In the genomic region with DNA sequence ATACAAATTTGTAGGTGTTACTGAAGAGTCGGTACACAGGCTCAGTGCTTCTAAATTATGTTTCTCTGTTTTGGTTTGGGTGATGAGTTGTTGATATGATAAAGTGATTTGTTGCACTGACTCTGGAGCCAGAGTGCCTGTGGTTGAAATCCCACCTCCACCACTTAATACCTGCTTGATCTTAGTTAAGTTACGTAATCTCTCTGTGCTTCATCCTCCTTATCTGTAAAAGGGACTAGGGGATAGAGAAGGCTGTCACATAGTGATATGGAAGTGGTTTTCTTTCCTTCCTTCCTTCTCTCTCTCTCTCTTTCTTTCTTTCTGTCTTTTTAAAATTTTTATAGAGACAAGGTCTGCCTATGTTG, we compare ENCODE assay signal across 1 cellular context.
A peak's percentile ranks its signal among the peaks of the same experiment; 100 is the strongest.
TF ChIP-seq lines count a peak whose summit lies in the region.

No MANE protein-coding gene starts in this region.

TF ChIP-seq in K562, 482 proteins besides CTCF, POLR2A, EP300 and RAD21 (continues in another document):
- TF ChIP-seq, protein P1, sequence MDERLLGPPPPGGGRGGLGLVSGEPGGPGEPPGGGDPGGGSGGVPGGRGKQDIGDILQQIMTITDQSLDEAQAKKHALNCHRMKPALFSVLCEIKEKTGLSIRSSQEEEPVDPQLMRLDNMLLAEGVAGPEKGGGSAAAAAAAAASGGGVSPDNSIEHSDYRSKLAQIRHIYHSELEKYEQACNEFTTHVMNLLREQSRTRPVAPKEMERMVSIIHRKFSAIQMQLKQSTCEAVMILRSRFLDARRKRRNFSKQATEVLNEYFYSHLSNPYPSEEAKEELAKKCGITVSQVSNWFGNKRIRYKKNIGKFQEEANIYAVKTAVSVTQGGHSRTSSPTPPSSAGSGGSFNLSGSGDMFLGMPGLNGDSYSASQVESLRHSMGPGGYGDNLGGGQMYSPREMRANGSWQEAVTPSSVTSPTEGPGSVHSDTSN (CRISPR knock-in tag; IDR thresholded peaks at IDR 0.05; ENCODE audit: low read depth): no peak
- TF ChIP-seq, protein P1 (tag; conservative IDR thresholded peaks at IDR 0.05; ENCODE audit: low read depth): peak; percentile 47
- TF ChIP-seq CHD4 (IDR thresholded peaks at IDR 0.05; ENCODE audit: insufficient read depth, insufficient replicate concordance, low read depth, low read length, poor library complexity, severe bottlenecking): peak; percentile 32
- no peak for TF ChIP-seq HDAC1 (IDR thresholded peaks at IDR 0.05)
- TF ChIP-seq, protein P2, sequence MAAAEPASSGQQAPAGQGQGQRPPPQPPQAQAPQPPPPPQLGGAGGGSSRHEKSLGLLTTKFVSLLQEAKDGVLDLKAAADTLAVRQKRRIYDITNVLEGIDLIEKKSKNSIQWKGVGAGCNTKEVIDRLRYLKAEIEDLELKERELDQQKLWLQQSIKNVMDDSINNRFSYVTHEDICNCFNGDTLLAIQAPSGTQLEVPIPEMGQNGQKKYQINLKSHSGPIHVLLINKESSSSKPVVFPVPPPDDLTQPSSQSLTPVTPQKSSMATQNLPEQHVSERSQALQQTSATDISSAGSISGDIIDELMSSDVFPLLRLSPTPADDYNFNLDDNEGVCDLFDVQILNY (CRISPR knock-in tag; IDR thresholded peaks at IDR 0.05): no peak
- no peak for TF ChIP-seq KAT7 (CRISPR knock-in tag; IDR thresholded peaks at IDR 0.05; ENCODE audit: borderline replicate concordance)
- no peak for TF ChIP-seq HOXB6 (CRISPR knock-in tag; IDR thresholded peaks at IDR 0.05; ENCODE audit: borderline replicate concordance)
- no peak for TF ChIP-seq CEBPG (CRISPR knock-in tag; IDR thresholded peaks at IDR 0.05)
- TF ChIP-seq CEBPG (tag; conservative IDR thresholded peaks at IDR 0.05 in 1 of 2, IDR thresholded peaks at IDR 0.05 in 1 of 2): peak; percentile 65 to 73; a peak in 3 of 4 replicates
- TF ChIP-seq, protein P3, sequence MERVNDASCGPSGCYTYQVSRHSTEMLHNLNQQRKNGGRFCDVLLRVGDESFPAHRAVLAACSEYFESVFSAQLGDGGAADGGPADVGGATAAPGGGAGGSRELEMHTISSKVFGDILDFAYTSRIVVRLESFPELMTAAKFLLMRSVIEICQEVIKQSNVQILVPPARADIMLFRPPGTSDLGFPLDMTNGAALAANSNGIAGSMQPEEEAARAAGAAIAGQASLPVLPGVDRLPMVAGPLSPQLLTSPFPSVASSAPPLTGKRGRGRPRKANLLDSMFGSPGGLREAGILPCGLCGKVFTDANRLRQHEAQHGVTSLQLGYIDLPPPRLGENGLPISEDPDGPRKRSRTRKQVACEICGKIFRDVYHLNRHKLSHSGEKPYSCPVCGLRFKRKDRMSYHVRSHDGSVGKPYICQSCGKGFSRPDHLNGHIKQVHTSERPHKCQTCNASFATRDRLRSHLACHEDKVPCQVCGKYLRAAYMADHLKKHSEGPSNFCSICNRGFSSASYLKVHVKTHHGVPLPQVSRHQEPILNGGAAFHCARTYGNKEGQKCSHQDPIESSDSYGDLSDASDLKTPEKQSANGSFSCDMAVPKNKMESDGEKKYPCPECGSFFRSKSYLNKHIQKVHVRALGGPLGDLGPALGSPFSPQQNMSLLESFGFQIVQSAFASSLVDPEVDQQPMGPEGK (CRISPR knock-in tag; IDR thresholded peaks at IDR 0.05; ENCODE audit: borderline replicate concordance): no peak
- no peak for TF ChIP-seq C11orf30 (IDR thresholded peaks at IDR 0.05; ENCODE audit: low read depth)
- no peak for TF ChIP-seq ZNF384 (IDR thresholded peaks at IDR 0.05; ENCODE audit: low read depth, low read length)
- TF ChIP-seq CHD1 (IDR thresholded peaks at IDR 0.05; ENCODE audit: low read length): peak; percentile 2
- peak; percentile 12; the same call in 1 of the 2 replicates for TF ChIP-seq JUND (IDR thresholded peaks at IDR 0.05; ENCODE audit: borderline replicate concordance, low read depth, low read length)
- no peak for TF ChIP-seq JUND (tag; IDR thresholded peaks at IDR 0.05; ENCODE audit: borderline replicate concordance, low read depth, low read length)
- no peak for TF ChIP-seq GABPB2 (CRISPR knock-in tag; conservative IDR thresholded peaks at IDR 0.05)
- TF ChIP-seq, protein P4, sequence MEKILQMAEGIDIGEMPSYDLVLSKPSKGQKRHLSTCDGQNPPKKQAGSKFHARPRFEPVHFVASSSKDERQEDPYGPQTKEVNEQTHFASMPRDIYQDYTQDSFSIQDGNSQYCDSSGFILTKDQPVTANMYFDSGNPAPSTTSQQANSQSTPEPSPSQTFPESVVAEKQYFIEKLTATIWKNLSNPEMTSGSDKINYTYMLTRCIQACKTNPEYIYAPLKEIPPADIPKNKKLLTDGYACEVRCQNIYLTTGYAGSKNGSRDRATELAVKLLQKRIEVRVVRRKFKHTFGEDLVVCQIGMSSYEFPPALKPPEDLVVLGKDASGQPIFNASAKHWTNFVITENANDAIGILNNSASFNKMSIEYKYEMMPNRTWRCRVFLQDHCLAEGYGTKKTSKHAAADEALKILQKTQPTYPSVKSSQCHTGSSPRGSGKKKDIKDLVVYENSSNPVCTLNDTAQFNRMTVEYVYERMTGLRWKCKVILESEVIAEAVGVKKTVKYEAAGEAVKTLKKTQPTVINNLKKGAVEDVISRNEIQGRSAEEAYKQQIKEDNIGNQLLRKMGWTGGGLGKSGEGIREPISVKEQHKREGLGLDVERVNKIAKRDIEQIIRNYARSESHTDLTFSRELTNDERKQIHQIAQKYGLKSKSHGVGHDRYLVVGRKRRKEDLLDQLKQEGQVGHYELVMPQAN (IDR thresholded peaks at IDR 0.05; ENCODE audit: borderline replicate concordance): no peak
- TF ChIP-seq, protein P5, sequence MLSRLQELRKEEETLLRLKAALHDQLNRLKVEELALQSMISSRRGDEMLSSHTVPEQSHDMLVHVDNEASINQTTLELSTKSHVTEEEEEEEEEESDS (CRISPR knock-in tag; IDR thresholded peaks at IDR 0.05): no peak
- TF ChIP-seq, protein P6, sequence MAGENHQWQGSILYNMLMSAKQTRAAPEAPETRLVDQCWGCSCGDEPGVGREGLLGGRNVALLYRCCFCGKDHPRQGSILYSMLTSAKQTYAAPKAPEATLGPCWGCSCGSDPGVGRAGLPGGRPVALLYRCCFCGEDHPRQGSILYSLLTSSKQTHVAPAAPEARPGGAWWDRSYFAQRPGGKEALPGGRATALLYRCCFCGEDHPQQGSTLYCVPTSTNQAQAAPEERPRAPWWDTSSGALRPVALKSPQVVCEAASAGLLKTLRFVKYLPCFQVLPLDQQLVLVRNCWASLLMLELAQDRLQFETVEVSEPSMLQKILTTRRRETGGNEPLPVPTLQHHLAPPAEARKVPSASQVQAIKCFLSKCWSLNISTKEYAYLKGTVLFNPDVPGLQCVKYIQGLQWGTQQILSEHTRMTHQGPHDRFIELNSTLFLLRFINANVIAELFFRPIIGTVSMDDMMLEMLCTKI (IDR thresholded peaks at IDR 0.05; ENCODE audit: partially characterized antibody): no peak
- TF ChIP-seq, protein P7, sequence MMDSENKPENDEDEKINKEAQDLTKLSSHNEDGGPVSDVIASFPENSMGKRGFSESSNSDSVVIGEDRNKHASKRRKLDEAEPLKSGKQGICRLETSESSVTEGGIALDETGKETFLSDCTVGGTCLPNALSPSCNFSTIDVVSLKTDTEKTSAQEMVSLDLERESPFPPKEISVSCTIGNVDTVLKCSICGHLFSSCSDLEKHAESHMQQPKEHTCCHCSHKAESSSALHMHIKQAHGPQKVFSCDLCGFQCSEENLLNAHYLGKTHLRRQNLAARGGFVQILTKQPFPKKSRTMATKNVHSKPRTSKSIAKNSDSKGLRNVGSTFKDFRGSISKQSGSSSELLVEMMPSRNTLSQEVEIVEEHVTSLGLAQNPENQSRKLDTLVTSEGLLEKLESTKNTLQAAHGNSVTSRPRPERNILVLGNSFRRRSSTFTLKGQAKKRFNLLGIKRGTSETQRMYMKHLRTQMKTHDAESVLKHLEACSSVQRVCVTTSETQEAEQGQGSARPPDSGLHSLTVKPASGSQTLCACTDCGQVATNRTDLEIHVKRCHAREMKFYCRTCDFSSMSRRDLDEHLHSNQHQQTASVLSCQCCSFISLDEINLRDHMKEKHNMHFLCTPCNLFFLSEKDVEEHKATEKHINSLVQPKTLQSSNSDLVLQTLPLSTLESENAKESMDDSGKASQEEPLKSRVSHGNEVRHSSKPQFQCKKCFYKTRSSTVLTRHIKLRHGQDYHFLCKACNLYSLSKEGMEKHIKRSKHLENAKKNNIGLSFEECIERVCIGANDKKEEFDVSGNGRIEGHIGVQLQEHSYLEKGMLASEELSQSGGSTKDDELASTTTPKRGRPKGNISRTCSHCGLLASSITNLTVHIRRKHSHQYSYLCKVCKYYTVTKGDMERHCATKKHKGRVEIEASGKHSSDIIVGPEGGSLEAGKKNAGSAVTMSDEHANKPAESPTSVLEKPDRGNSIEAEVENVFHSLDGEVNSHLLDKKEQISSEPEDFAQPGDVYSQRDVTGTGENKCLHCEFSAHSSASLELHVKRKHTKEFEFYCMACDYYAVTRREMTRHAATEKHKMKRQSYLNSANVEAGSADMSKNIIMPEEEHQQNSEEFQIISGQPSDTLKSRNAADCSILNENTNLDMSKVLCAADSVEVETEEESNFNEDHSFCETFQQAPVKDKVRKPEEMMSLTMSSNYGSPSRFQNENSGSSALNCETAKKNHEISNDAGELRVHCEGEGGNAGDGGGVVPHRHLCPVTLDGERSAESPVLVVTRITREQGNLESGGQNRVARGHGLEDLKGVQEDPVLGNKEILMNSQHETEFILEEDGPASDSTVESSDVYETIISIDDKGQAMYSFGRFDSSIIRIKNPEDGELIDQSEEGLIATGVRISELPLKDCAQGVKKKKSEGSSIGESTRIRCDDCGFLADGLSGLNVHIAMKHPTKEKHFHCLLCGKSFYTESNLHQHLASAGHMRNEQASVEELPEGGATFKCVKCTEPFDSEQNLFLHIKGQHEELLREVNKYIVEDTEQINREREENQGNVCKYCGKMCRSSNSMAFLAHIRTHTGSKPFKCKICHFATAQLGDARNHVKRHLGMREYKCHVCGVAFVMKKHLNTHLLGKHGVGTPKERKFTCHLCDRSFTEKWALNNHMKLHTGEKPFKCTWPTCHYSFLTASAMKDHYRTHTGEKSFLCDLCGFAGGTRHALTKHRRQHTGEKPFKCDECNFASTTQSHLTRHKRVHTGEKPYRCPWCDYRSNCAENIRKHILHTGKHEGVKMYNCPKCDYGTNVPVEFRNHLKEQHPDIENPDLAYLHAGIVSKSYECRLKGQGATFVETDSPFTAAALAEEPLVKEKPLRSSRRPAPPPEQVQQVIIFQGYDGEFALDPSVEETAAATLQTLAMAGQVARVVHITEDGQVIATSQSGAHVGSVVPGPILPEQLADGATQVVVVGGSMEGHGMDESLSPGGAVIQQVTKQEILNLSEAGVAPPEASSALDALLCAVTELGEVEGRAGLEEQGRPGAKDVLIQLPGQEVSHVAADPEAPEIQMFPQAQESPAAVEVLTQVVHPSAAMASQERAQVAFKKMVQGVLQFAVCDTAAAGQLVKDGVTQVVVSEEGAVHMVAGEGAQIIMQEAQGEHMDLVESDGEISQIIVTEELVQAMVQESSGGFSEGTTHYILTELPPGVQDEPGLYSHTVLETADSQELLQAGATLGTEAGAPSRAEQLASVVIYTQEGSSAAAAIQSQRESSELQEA (IDR thresholded peaks at IDR 0.05; ENCODE audit: low read depth): no peak
- TF ChIP-seq, protein P8, sequence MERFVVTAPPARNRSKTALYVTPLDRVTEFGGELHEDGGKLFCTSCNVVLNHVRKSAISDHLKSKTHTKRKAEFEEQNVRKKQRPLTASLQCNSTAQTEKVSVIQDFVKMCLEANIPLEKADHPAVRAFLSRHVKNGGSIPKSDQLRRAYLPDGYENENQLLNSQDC (CRISPR knock-in tag; IDR thresholded peaks at IDR 0.05): no peak
- peak; percentile 57; the same call in 1 of the 2 replicates for TF ChIP-seq SMARCE1 (IDR thresholded peaks at IDR 0.05)
- TF ChIP-seq, protein P9, sequence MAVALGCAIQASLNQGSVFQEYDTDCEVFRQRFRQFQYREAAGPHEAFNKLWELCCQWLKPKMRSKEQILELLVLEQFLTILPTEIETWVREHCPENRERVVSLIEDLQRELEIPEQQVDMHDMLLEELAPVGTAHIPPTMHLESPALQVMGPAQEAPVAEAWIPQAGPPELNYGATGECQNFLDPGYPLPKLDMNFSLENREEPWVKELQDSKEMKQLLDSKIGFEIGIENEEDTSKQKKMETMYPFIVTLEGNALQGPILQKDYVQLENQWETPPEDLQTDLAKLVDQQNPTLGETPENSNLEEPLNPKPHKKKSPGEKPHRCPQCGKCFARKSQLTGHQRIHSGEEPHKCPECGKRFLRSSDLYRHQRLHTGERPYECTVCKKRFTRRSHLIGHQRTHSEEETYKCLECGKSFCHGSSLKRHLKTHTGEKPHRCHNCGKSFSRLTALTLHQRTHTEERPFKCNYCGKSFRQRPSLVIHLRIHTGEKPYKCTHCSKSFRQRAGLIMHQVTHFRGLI (CRISPR knock-in tag; IDR thresholded peaks at IDR 0.05): no peak
- peak; percentile 57 to 67; a peak in 2 of 4 replicates for TF ChIP-seq KDM1A (IDR thresholded peaks at IDR 0.05)
- TF ChIP-seq TAF7 (tag; IDR thresholded peaks at IDR 0.05): no peak
- TF ChIP-seq DPF2 (IDR thresholded peaks at IDR 0.05): peak; percentile 67; the same call in 1 of the 2 replicates
- TF ChIP-seq, protein P10, sequence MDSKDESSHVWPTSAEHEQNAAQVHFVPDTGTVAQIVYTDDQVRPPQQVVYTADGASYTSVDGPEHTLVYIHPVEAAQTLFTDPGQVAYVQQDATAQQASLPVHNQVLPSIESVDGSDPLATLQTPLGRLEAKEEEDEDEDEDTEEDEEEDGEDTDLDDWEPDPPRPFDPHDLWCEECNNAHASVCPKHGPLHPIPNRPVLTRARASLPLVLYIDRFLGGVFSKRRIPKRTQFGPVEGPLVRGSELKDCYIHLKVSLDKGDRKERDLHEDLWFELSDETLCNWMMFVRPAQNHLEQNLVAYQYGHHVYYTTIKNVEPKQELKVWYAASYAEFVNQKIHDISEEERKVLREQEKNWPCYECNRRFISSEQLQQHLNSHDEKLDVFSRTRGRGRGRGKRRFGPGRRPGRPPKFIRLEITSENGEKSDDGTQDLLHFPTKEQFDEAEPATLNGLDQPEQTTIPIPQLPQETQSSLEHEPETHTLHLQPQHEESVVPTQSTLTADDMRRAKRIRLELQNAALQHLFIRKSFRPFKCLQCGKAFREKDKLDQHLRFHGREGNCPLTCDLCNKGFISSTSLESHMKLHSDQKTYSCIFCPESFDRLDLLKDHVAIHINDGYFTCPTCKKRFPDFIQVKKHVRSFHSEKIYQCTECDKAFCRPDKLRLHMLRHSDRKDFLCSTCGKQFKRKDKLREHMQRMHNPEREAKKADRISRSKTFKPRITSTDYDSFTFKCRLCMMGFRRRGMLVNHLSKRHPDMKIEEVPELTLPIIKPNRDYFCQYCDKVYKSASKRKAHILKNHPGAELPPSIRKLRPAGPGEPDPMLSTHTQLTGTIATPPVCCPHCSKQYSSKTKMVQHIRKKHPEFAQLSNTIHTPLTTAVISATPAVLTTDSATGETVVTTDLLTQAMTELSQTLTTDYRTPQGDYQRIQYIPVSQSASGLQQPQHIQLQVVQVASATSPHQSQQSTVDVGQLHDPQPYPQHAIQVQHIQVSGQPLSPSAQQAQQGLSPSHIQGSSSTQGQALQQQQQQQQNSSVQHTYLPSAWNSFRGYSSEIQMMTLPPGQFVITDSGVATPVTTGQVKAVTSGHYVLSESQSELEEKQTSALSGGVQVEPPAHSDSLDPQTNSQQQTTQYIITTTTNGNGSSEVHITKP (IDR thresholded peaks at IDR 0.05; ENCODE audit: partially characterized antibody): no peak
- TF ChIP-seq ZNF75A (CRISPR knock-in tag; IDR thresholded peaks at IDR 0.05): no peak
